ENCODE assay signal across 23 cellular contexts in the genomic region with DNA sequence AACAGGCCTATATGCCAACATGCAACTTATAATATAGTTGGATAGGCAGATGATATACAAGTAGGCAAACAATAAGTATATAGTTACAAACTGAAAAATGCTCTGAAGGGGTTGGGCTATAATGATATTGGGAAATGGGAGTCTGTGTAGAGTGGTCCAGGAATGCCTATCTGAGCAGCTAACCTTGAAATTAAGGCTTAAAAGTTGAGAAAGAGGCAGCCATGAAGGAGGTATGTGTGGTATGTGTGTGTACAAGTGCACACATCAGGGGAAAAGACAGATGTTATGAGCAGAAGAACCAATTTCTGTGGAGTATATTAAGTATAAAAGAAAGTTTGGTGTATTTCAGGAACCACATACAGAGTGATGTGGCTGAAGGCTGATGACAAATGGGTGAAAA.
"Had no signal": no experiment of that assay in that cellular context is flagged by ENCODE, and none has a peak within 500 bp of the region (broad histone marks: within the 10 kb centered on the region; RNA-seq: fewer than 3 reads in every experiment).

No MANE protein-coding gene starts in this region.

- H2AFZ ChIP-seq: neural progenitor cell had no signal

- H3K4me1 ChIP-seq: neural progenitor cell, stomach, vagina had no signal

- DNase-seq: activated B cell treated with CpG ODN at 0.5 μM for 24 hours; activated CD4-positive, alpha-beta memory T cell treated with anti-CD3 and anti-CD28 coated beads, Interleukin-2, amount 10 ng/mL, durations not matched to agents 7 days and 5 days; activated CD4-positive, alpha-beta T cell treated with anti-CD3 and anti-CD28 coated beads for 48 hours; activated CD8-positive, alpha-beta memory T cell treated with anti-CD3 and anti-CD28 coated beads, Interleukin-2, amount 10 ng/mL, durations not matched to agents 7 days and 5 days; activated naive CD8-positive, alpha-beta T cell treated with anti-CD3 and anti-CD28 coated beads for 36 hours; erythroblast; immature natural killer cell; mucosa of descending colon; naive thymus-derived CD4-positive, alpha-beta T cell; ovary; right lobe of liver; stimulated activated CD4-positive, alpha-beta T cell treated with anti-CD3 and anti-CD28 coated beads, Interleukin-4, amount 100 ng/mL, for 1 hour; stomach; T-helper 9 cell; trophoblast cell had no signal

- H3K36me3 ChIP-seq: neural progenitor cell, ovary, right lobe of liver, stomach, vagina had no signal

- H3K27me3 Mint-ChIP-seq: activated B cell treated with CpG ODN at 0.5 μM for 24 hours; activated CD4-positive, alpha-beta memory T cell treated with anti-CD3 and anti-CD28 coated beads, Interleukin-2, amount 10 ng/mL, durations not matched to agents 7 days and 5 days; activated CD8-positive, alpha-beta memory T cell treated with anti-CD3 and anti-CD28 coated beads, Interleukin-2, amount 10 ng/mL, durations not matched to agents 7 days and 5 days; brain; central memory CD8-positive, alpha-beta T cell had no signal

- H3K9me3 ChIP-seq: mucosa of descending colon, ovary, right lobe of liver, stomach, vagina had no signal

- FAIRE-seq: endometrium had no signal

- H3K27ac Mint-ChIP-seq: activated B cell treated with CpG ODN at 0.5 μM for 24 hours; activated CD4-positive, alpha-beta memory T cell treated with anti-CD3 and anti-CD28 coated beads, Interleukin-2, amount 10 ng/mL, durations not matched to agents 7 days and 5 days; activated CD8-positive, alpha-beta memory T cell treated with anti-CD3 and anti-CD28 coated beads, Interleukin-2, amount 10 ng/mL, durations not matched to agents 7 days and 5 days; activated naive CD8-positive, alpha-beta T cell treated with anti-CD3 and anti-CD28 coated beads for 36 hours; brain; immature natural killer cell; naive thymus-derived CD4-positive, alpha-beta T cell; neural progenitor cell; stimulated activated effector memory CD8-positive, alpha-beta T cell treated with anti-CD3 and anti-CD28 coated beads, Interleukin-12 subunit alpha, Interleukin-12 subunit beta, amount 100 ng/mL, for 72 hours had no signal

- H3K9me3 Mint-ChIP-seq: activated B cell treated with CpG ODN at 0.5 μM for 24 hours; activated CD4-positive, alpha-beta memory T cell treated with anti-CD3 and anti-CD28 coated beads, Interleukin-2, amount 10 ng/mL, durations not matched to agents 7 days and 5 days; activated naive CD8-positive, alpha-beta T cell treated with anti-CD3 and anti-CD28 coated beads for 36 hours; brain; central memory CD8-positive, alpha-beta T cell; neural progenitor cell had no signal

- H3K4me3 Mint-ChIP-seq: activated B cell treated with CpG ODN at 0.5 μM for 24 hours; activated CD4-positive, alpha-beta memory T cell treated with anti-CD3 and anti-CD28 coated beads, Interleukin-2, amount 10 ng/mL, durations not matched to agents 7 days and 5 days; activated CD8-positive, alpha-beta memory T cell treated with anti-CD3 and anti-CD28 coated beads, Interleukin-2, amount 10 ng/mL, durations not matched to agents 7 days and 5 days; activated naive CD8-positive, alpha-beta T cell treated with anti-CD3 and anti-CD28 coated beads for 36 hours; brain; central memory CD8-positive, alpha-beta T cell; immature natural killer cell; naive thymus-derived CD4-positive, alpha-beta T cell; neural progenitor cell; stimulated activated effector memory CD8-positive, alpha-beta T cell treated with anti-CD3 and anti-CD28 coated beads, Interleukin-12 subunit alpha, Interleukin-12 subunit beta, amount 100 ng/mL, for 72 hours had no signal

- H3K9ac ChIP-seq: neural progenitor cell had no signal

- H3K4me2 ChIP-seq: neural progenitor cell, smooth muscle cell had no signal

- H3K4me1 Mint-ChIP-seq: activated B cell treated with CpG ODN at 0.5 μM for 24 hours; activated CD4-positive, alpha-beta memory T cell treated with anti-CD3 and anti-CD28 coated beads, Interleukin-2, amount 10 ng/mL, durations not matched to agents 7 days and 5 days; activated CD8-positive, alpha-beta memory T cell treated with anti-CD3 and anti-CD28 coated beads, Interleukin-2, amount 10 ng/mL, durations not matched to agents 7 days and 5 days; activated naive CD8-positive, alpha-beta T cell treated with anti-CD3 and anti-CD28 coated beads for 36 hours; brain; central memory CD8-positive, alpha-beta T cell; immature natural killer cell; naive thymus-derived CD4-positive, alpha-beta T cell; neural progenitor cell; stimulated activated effector memory CD8-positive, alpha-beta T cell treated with anti-CD3 and anti-CD28 coated beads, Interleukin-12 subunit alpha, Interleukin-12 subunit beta, amount 100 ng/mL, for 72 hours had no signal

- H3K27me3 ChIP-seq: neural progenitor cell, ovary, right lobe of liver, stomach, vagina had no signal

- ATAC-seq: activated CD8-positive, alpha-beta memory T cell treated with anti-CD3 and anti-CD28 coated beads, Interleukin-2, amount 10 ng/mL, durations not matched to agents 7 days and 5 days; mucosa of descending colon; naive thymus-derived CD4-positive, alpha-beta T cell; right lobe of liver; stimulated activated effector memory CD8-positive, alpha-beta T cell treated with anti-CD3 and anti-CD28 coated beads, Interleukin-12 subunit alpha, Interleukin-12 subunit beta, amount 100 ng/mL, for 72 hours had no signal

- H3K4me3 ChIP-seq: coronary artery, mucosa of descending colon, neural progenitor cell, ovary, right lobe of liver, smooth muscle cell, stomach, vagina had no signal

- H3K36me3 Mint-ChIP-seq: activated CD8-positive, alpha-beta memory T cell treated with anti-CD3 and anti-CD28 coated beads, Interleukin-2, amount 10 ng/mL, durations not matched to agents 7 days and 5 days; activated naive CD8-positive, alpha-beta T cell treated with anti-CD3 and anti-CD28 coated beads for 36 hours; brain; immature natural killer cell; naive thymus-derived CD4-positive, alpha-beta T cell; neural progenitor cell; stimulated activated effector memory CD8-positive, alpha-beta T cell treated with anti-CD3 and anti-CD28 coated beads, Interleukin-12 subunit alpha, Interleukin-12 subunit beta, amount 100 ng/mL, for 72 hours had no signal

- H3K27ac ChIP-seq: coronary artery, neural progenitor cell, ovary, right lobe of liver, stomach, vagina had no signal
